ENCODE assay signal across 24 cellular contexts in genomic region chr22:29801796-29802195, GRCh38. TPM values are rescaled to one million over a fixed set of nuclear protein-coding genes. Genes with fewer than 3 reads are reported as not detected.
DNase-seq lines count a peak whose midpoint lies in the region; ATAC-seq and TF ChIP-seq lines count a peak whose summit lies in the region.
"Had no signal": no experiment of that assay in that cellular context is flagged by ENCODE, and none has a peak within 500 bp of the region (broad histone marks: within the 10 kb centered on the region; RNA-seq: fewer than 3 reads in every experiment).

No MANE protein-coding gene starts in this region.

- H3K36me3 ChIP-seq in mesodermal cell (ENCODE audit: control insufficient read depth, insufficient read depth, low read length) (peaks cover 90% of the 10 kb centered on the region), stomach (peaks cover 61 to 99% (median 84%) of the 10 kb centered on the region in 4 donors)
- H3K36me3 ChIP-seq: ovary had no signal

- no peak for TF ChIP-seq POLR2A in stomach (IDR thresholded peaks at IDR 0.05)

- H3K9me3 ChIP-seq in mesodermal cell (ENCODE audit: control insufficient read depth, low read length) (no peaks in the 10 kb centered on the region), stomach (no peaks in the 10 kb centered on the region)
- H3K9me3 ChIP-seq: ovary, sigmoid colon had no signal

- intact Hi-C loops in stomach (cut with DNase I; ENCODE audit: low total_unique reads): no loop called here

- H3K27me3 ChIP-seq in stomach: no peaks in the 10 kb centered on the region
- H3K27me3 ChIP-seq: dorsolateral prefrontal cortex, foreskin keratinocyte, ovary, sigmoid colon had no signal

- H3K4me1 ChIP-seq in mesodermal cell (ENCODE audit: control insufficient read depth, insufficient read depth, low read length, poor library complexity, severe bottlenecking): peaks cover 37% of the 10 kb centered on the region
- H3K4me1 ChIP-seq in stomach: peaks cover 44 to 69% (median 56%) of the 10 kb centered on the region in 4 donors

- CTCF ChIA-PET in RWPE1 (lab: Yijun Ruan, JAX): no interaction called here

- peak; percentile 18 for DNase-seq in NCI-H146 (lab: John Stamatoyannopoulos, UW)
- DNase-seq in NCI-H146 treated with DMSO at 0.1 percent for 48 hours (lab: John Stamatoyannopoulos, UW; ENCODE audit: unreplicated experiment): no peak
- DNase-seq in RWPE1 (ENCODE audit: low spot score): no peak
- DNase-seq in stomach: no peak
- DNase-seq in stimulated activated naive CD4-positive, alpha-beta T cell (lab: John Stamatoyannopoulos, UW): no peak
- no peak for DNase-seq in NCI-H2196 (lab: John Stamatoyannopoulos, UW; ENCODE audit: unreplicated experiment)
- DNase-seq: activated CD4-positive, alpha-beta T cell treated with anti-CD3 and anti-CD28 coated beads, Interleukin-2, amount 50 U/mL, for 1 hour; activated CD8-positive, alpha-beta memory T cell treated with anti-CD3 and anti-CD28 coated beads, Interleukin-2, amount 50 U/mL, for 4 hours; activated gamma-delta T cell treated with Interleukin-2 at 50 U/mL for 16 hours; AML-193; foreskin keratinocyte; Karpas-422; naive thymus-derived CD4-positive, alpha-beta T cell; NCI-H2029 treated with DMSO at 0.1 percent for 48 hours; NCI-H69; OCI-M1; ovary; SIG-M5; sigmoid colon; stimulated activated naive CD4-positive, alpha-beta T cell treated with Interleukin-2 at 50 U/mL for 16 hours had no signal

- TF ChIP-seq CTCF in RWPE1 (conservative IDR thresholded peaks at IDR 0.05; ENCODE audit: low read depth): no peak
- TF ChIP-seq CTCF in stomach (IDR thresholded peaks at IDR 0.05): no peak

- POLR2A ChIA-PET in RWPE1 (lab: Yijun Ruan, JAX; ENCODE audit: low non-redundant PET): no interaction called here

- no peak overlapping the region for H3K4me3 ChIP-seq in mesodermal cell (ENCODE audit: extremely low read depth, insufficient read depth, low read length, poor library complexity, severe bottlenecking)
- no peak overlapping the region for H3K4me3 ChIP-seq in stomach
- H3K4me3 ChIP-seq: dorsolateral prefrontal cortex, ovary, sigmoid colon had no signal

- 84 to 88% methylated on average over 4 to 6 of the region's 8 CpGs for WGBS in mesodermal cell (ENCODE audit: insufficient coverage in 2 of 2), 2 experiments
- 43 to 74% (median 54%) methylated on average over 8 of the region's 8 CpGs for WGBS in stomach, 5 donors

- ATAC-seq in GM18517 (IDR thresholded peaks at IDR 0.05; ENCODE audit: unreplicated experiment): no peak
- ATAC-seq: foreskin keratinocyte; naive thymus-derived CD4-positive, alpha-beta T cell had no signal

- H3K27ac ChIP-seq in RWPE1: peak overlapping the region; percentile 15
- H3K27ac ChIP-seq in mesodermal cell (ENCODE audit: low read depth, low read length, severe bottlenecking): peak overlapping the region; percentile 79
- peak overlapping the region; percentile 69 to 89 (median 83) for H3K27ac ChIP-seq in stomach
- H3K27ac ChIP-seq: 22Rv1, foreskin keratinocyte, sigmoid colon had no signal

- TF ChIP-seq EP300 in stomach (IDR thresholded peaks at IDR 0.05): no peak

RNA-seq across cellular contexts. Expression of gene UQCR10, which starts 34.6 kb away (rescaled TPM):
- polyA plus RNA-seq in mesodermal cell (2013, experiment 1 of 2): 123 TPM
- polyA plus RNA-seq in mesodermal cell (2013, experiment 2 of 2): 117 TPM
- 100 to 1,000 TPM in 1 of 5 donors, 10 to 100 TPM in 3, 1 to 10 TPM in 1; 2.0 to 136 (median 49.6) TPM for total RNA-seq in stomach
- polyA plus RNA-seq in stomach: 100 to 1,000 TPM; 248 to 307 (median 293) TPM

RNA-seq across cellular contexts. Expression of gene ZMAT5, which starts 35.0 kb away (rescaled TPM):
- polyA plus RNA-seq in mesodermal cell (2013, experiment 1 of 2): 22.1 TPM
- 20.8 TPM for polyA plus RNA-seq in mesodermal cell (2013, experiment 2 of 2)
- total RNA-seq in stomach: 10 to 100 TPM in 2 of 5 donors, 1 to 10 TPM in 2, under 1 TPM in 1; 0.58 to 19.0 (median 5.3) TPM
- polyA plus RNA-seq in stomach: 10 to 100 TPM; 30.3 to 37.9 (median 37.7) TPM

RNA-seq across cellular contexts. Expression of gene ASCC2, which starts 36.3 kb away (rescaled TPM):
- polyA plus RNA-seq in mesodermal cell (2013, experiment 1 of 2): 42.2 TPM
- polyA plus RNA-seq in mesodermal cell (2013, experiment 2 of 2): 39.2 TPM
- 100 to 1,000 TPM in 1 of 5 donors, 10 to 100 TPM in 4; 39.7 to 129 (median 80.5) TPM for total RNA-seq in stomach
- 10 to 100 TPM; 53.5 to 75.3 (median 59.3) TPM for polyA plus RNA-seq in stomach

Comparison
In these comparisons a context has a peak if more than half of its experiments do, and no peak if none do; other contexts are left out.
1. H3K27ac ChIP-seq: peak in every context shown above with its lines; median percentile 83 in stomach; 79 in mesodermal cell; 15 in RWPE1.